11 cellular contexts compared by ENCODE assay signal in genomic region chr15:90451215-90451850, GRCh38.
DNase-seq lines count a peak whose midpoint lies in the region; ATAC-seq, FAIRE-seq and TF ChIP-seq lines count a peak whose summit lies in the region.
"Had no signal": no experiment of that assay in that cellular context is flagged by ENCODE, and none has a peak within 500 bp of the region (broad histone marks: within the 10 kb centered on the region; RNA-seq: fewer than 3 reads in every experiment).

No MANE protein-coding gene starts in this region.

- H3K27ac ChIP-seq in right atrium auricular region = no peak overlapping the region
- H3K27ac ChIP-seq: heart left ventricle had no signal

- H3K36me3 Mint-ChIP-seq in natural killer cell = peaks cover 29% of the 10 kb centered on the region
- peaks cover 57% of the 10 kb centered on the region for H3K36me3 Mint-ChIP-seq in natural killer cell treated with Interleukin-12 subunit alpha and Interleukin-12 subunit beta and Interleukin-15 and Interleukin-18, amount 100 ng/mL, for 72 hours

- no peak overlapping the region for H3K4me3 Mint-ChIP-seq in natural killer cell
- H3K4me3 Mint-ChIP-seq in natural killer cell treated with Interleukin-12 subunit alpha and Interleukin-12 subunit beta and Interleukin-15 and Interleukin-18, amount 100 ng/mL, for 72 hours = no peak overlapping the region
- H3K4me3 Mint-ChIP-seq: brain had no signal

- no peak for FAIRE-seq in urothelium cell line (lab: Jason Lieb, UNC)

- no peaks in the 10 kb centered on the region for H3K27me3 ChIP-seq in right atrium auricular region
- H3K27me3 ChIP-seq: heart left ventricle had no signal

- TF ChIP-seq CTCF in natural killer cell (IDR thresholded peaks at IDR 0.05) (no peak), foreskin fibroblast (IDR thresholded peaks at IDR 0.05; ENCODE audit: low read depth, low read length) (no peak), right atrium auricular region (IDR thresholded peaks at IDR 0.05) (no peak)

- peaks cover 69% of the 10 kb centered on the region for H3K36me3 ChIP-seq in right atrium auricular region

- H3K4me3 ChIP-seq in foreskin fibroblast (ENCODE audit: low read depth in 1 of 2, low read length in 2 of 2) (no peak overlapping the region), right atrium auricular region (no peak overlapping the region)
- H3K4me3 ChIP-seq: heart left ventricle had no signal

- H3K9me3 ChIP-seq in right atrium auricular region = no peaks in the 10 kb centered on the region
- H3K9me3 ChIP-seq: heart left ventricle had no signal

- H3K4me1 ChIP-seq in right atrium auricular region = no peaks in the 10 kb centered on the region

- peaks cover 48 to 60% of the 10 kb centered on the region in 2 donors for H3K4me1 Mint-ChIP-seq in natural killer cell
- H3K4me1 Mint-ChIP-seq in natural killer cell treated with Interleukin-12 subunit alpha and Interleukin-12 subunit beta and Interleukin-15 and Interleukin-18, amount 100 ng/mL, for 72 hours (ENCODE audit: low read depth in 2 of 2) = peaks cover 28 to 50% of the 10 kb centered on the region in 2 donors

- intact Hi-C loops in natural killer cell (cut with micrococcal nuclease) = no loop called here

- ATAC-seq in natural killer cell (no peak), HG02981 (IDR thresholded peaks at IDR 0.05; ENCODE audit: unreplicated experiment) (no peak)
- no peak for ATAC-seq in natural killer cell treated with Interleukin-12 subunit alpha and Interleukin-12 subunit beta and Interleukin-15 and Interleukin-18, amount 100 ng/mL, for 72 hours
- ATAC-seq: heart left ventricle had no signal

- no peaks in the 10 kb centered on the region for H3K27me3 Mint-ChIP-seq in natural killer cell (ENCODE audit: low read depth in 2 of 2)
- no peaks in the 10 kb centered on the region for H3K27me3 Mint-ChIP-seq in natural killer cell treated with Interleukin-12 subunit alpha and Interleukin-12 subunit beta and Interleukin-15 and Interleukin-18, amount 100 ng/mL, for 72 hours

- no peaks in the 10 kb centered on the region for H3K9me3 Mint-ChIP-seq in natural killer cell
- no peaks in the 10 kb centered on the region for H3K9me3 Mint-ChIP-seq in natural killer cell treated with Interleukin-12 subunit alpha and Interleukin-12 subunit beta and Interleukin-15 and Interleukin-18, amount 100 ng/mL, for 72 hours
- H3K9me3 Mint-ChIP-seq: brain had no signal

- DNase-seq in natural killer cell (no peak), RPMI7951 (ENCODE audit: low read depth) (peak; percentile 82), foreskin fibroblast (peak; percentile 83 to 86), urothelium cell line (ENCODE audit: low spot score) (peak; percentile 32), right atrium auricular region (ENCODE audit: low spot score) (no peak)
- DNase-seq in natural killer cell treated with Interleukin-12 subunit alpha and Interleukin-12 subunit beta and Interleukin-15 and Interleukin-18, amount 100 ng/mL, for 72 hours (ENCODE audit: low spot score) = no peak
- DNase-seq in stimulated activated CD4-positive, alpha-beta T cell treated with anti-CD3 and anti-CD28 coated beads, Interleukin-15, amount 100 ng/mL, for 24 hours = no peak
- DNase-seq: activated CD4-positive, alpha-beta T cell treated with anti-CD3 and anti-CD28 coated beads for 4 hours; heart left ventricle had no signal

- H3K27ac Mint-ChIP-seq in natural killer cell = peak overlapping the region; percentile 28 to 71
- H3K27ac Mint-ChIP-seq in natural killer cell treated with Interleukin-12 subunit alpha and Interleukin-12 subunit beta and Interleukin-15 and Interleukin-18, amount 100 ng/mL, for 72 hours = peak overlapping the region in 1 of 2 donors; percentile 1

Comparison
In these comparisons a context has a peak if more than half of its experiments do, and no peak if none do; other contexts are left out.
1. DNase-seq: peak in RPMI7951 (single experiment), foreskin fibroblast (2 of 2) and urothelium cell line (single experiment); none in natural killer cell (single experiment), natural killer cell treated with Interleukin-12 subunit alpha and Interleukin-12 subunit beta and Interleukin-15 and Interleukin-18, amount 100 ng/mL, for 72 hours (single experiment), stimulated activated CD4-positive, alpha-beta T cell treated with anti-CD3 and anti-CD28 coated beads, Interleukin-15, amount 100 ng/mL, for 24 hours (single experiment) and right atrium auricular region (single experiment).